17 cellular contexts compared by ENCODE assay signal in genomic region chr12:106146987-106147386, GRCh38. TPM values are rescaled to one million over a fixed set of nuclear protein-coding genes. Genes with fewer than 3 reads are reported as not detected.
DNase-seq lines count a peak whose midpoint lies in the region; ATAC-seq, FAIRE-seq and TF ChIP-seq lines count a peak whose summit lies in the region.
"Had no signal": no experiment of that assay in that cellular context is flagged by ENCODE, and none has a peak within 500 bp of the region (broad histone marks: within the 10 kb centered on the region; RNA-seq: fewer than 3 reads in every experiment).

No MANE protein-coding gene starts in this region.

- H3K79me1 ChIP-seq in trophoblast cell (ENCODE audit: low read length), result peaks cover 2% of the 10 kb centered on the region

- H4K8ac ChIP-seq in trophoblast cell (ENCODE audit: low read depth, low read length), result no peak overlapping the region

- BruUV-seq in HepG2 (replicated peaks; lab: Mats Ljungman, UMichigan), result no TSS peak

- H3K4me3 ChIP-seq in heart right ventricle (no peak overlapping the region), liver (ENCODE audit: low read depth in 1 of 3, low read length in 3 of 3) (no peak overlapping the region), HepG2 (replicated peaks in 1 of 3; ENCODE audit: insufficient read depth in 1 of 3, low read depth in 2 of 3, low read length in 3 of 3) (no peak overlapping the region), trophoblast cell (ENCODE audit: low read depth, low read length) (no peak overlapping the region), tibial artery (no peak overlapping the region)
- H3K4me3 ChIP-seq: BLaER1 had no signal

- no peak overlapping the region for H3K14ac ChIP-seq in trophoblast cell (ENCODE audit: low read length)

- 95 to 100% methylated on average over 4 of the region's 4 CpGs for WGBS in heart right ventricle, 2 donors
- 96% methylated on average over 4 of the region's 4 CpGs for WGBS in liver
- 87% methylated on average over 4 of the region's 4 CpGs for WGBS in HepG2 (ENCODE audit: low lambda C conversion rate)
- WGBS in trophoblast cell (ENCODE audit: extremely low coverage, insufficient coverage, insufficient read length), result 100% methylated on average over 3 of the region's 4 CpGs

- TF ChIP-seq EP300 in HepG2 (IDR thresholded peaks at IDR 0.05; ENCODE audit: low read depth in 2 of 2, low read length in 2 of 2), result no peak
- no peak for TF ChIP-seq EP300 in HepG2 (CRISPR knock-in tag; IDR thresholded peaks at IDR 0.05; ENCODE audit: borderline replicate concordance)

- TF ChIP-seq RAD21 in liver (IDR thresholded peaks at IDR 0.05) (no peak), HepG2 (CRISPR knock-in tag; IDR thresholded peaks at IDR 0.05) (no peak)

- POLR2A ChIA-PET in HepG2 (lab: Yijun Ruan, JAX), result no interaction called here

- H3K9ac ChIP-seq in liver (ENCODE audit: low read depth in 1 of 2, low read length in 2 of 2) (no peak overlapping the region), HepG2 (ENCODE audit: insufficient read depth, low read depth, low read length) (no peak overlapping the region), trophoblast cell (ENCODE audit: low read length) (no peak overlapping the region)
- H3K9ac ChIP-seq: BLaER1 had no signal

- no peak overlapping the region for H4K91ac ChIP-seq in trophoblast cell (ENCODE audit: low read depth, low read length)

- H3K27me3 ChIP-seq in heart right ventricle (no peaks in the 10 kb centered on the region), liver (ENCODE audit: control insufficient read depth in 4 of 4, insufficient read depth in 4 of 4, low read length in 3 of 4) (no peaks in the 10 kb centered on the region), HepG2 (ENCODE audit: control insufficient read depth in 1 of 2, insufficient read depth in 2 of 2, low read length in 2 of 2) (no peaks in the 10 kb centered on the region), trophoblast cell (ENCODE audit: insufficient read depth, low read length) (no peaks in the 10 kb centered on the region), tibial artery (no peaks in the 10 kb centered on the region)
- H3K27me3 ChIP-seq: BLaER1 had no signal

- H2AFZ ChIP-seq in HepG2 (ENCODE audit: low read length) (no peak overlapping the region), trophoblast cell (ENCODE audit: insufficient read depth, low read length, poor library complexity) (no peak overlapping the region)

- H3K36me3 ChIP-seq in heart right ventricle (no peaks in the 10 kb centered on the region), liver (ENCODE audit: control insufficient read depth in 4 of 4, insufficient read depth in 3 of 4, low read depth in 1 of 4, low read length in 3 of 4) (no peaks in the 10 kb centered on the region), HepG2 (replicated peaks in 1 of 2; ENCODE audit: control insufficient read depth in 1 of 2, insufficient read depth in 2 of 2, low read length in 2 of 2) (no peaks in the 10 kb centered on the region), trophoblast cell (ENCODE audit: control insufficient read depth in 1 of 2, insufficient read depth in 2 of 2, low read length in 2 of 2) (no peaks in the 10 kb centered on the region), tibial artery (no peaks in the 10 kb centered on the region)
- H3K36me3 ChIP-seq: BLaER1 had no signal

- H2AK5ac ChIP-seq in trophoblast cell (ENCODE audit: low read length), result no peak overlapping the region

- H3K79me2 ChIP-seq in HepG2 (ENCODE audit: insufficient read depth, low read length), result no peaks in the 10 kb centered on the region
- no peaks in the 10 kb centered on the region for H3K79me2 ChIP-seq in trophoblast cell (ENCODE audit: control insufficient read depth, insufficient read depth, low read length, poor library complexity)

- no peak overlapping the region for H3K18ac ChIP-seq in trophoblast cell (ENCODE audit: low read length)

- H3K4me1 ChIP-seq in heart right ventricle, result peaks cover 11 to 73% (median 52%) of the 10 kb centered on the region in 9 donors
- H3K4me1 ChIP-seq in liver (ENCODE audit: control insufficient read depth in 4 of 4, insufficient read depth in 4 of 4, low read length in 3 of 4), result peaks cover 0 to 44% (median 34%) of the 10 kb centered on the region in 4 donors
- H3K4me1 ChIP-seq in HepG2 (ENCODE audit: insufficient read depth, low read length), result no peaks in the 10 kb centered on the region
- H3K4me1 ChIP-seq in trophoblast cell (ENCODE audit: control insufficient read depth in 1 of 2, insufficient read depth in 2 of 2, low read length in 2 of 2), result peaks cover 2 to 11% of the 10 kb centered on the region in 2 experiments
- H3K4me1 ChIP-seq in tibial artery, result peaks cover 0 to 53% (median 25%) of the 10 kb centered on the region in 4 donors

- H2BK12ac ChIP-seq in trophoblast cell (ENCODE audit: low read length), result no peak overlapping the region

- H3K4me2 ChIP-seq in HepG2 (ENCODE audit: low read depth, low read length) (no peak overlapping the region), trophoblast cell (ENCODE audit: low read length) (no peak overlapping the region)
- H3K4me2 ChIP-seq: BLaER1 had no signal

- no peak overlapping the region for H2BK5ac ChIP-seq in trophoblast cell (ENCODE audit: low read depth, low read length, poor library complexity)

- DNase-seq in heart right ventricle, result no peak
- DNase-seq in Right ventricle myocardium superior, result no peak
- DNase-seq in HepG2 (ENCODE audit: low spot score), result no peak
- no peak for DNase-seq in trophoblast cell
- DNase-seq in tibial artery, result no peak
- DNase-seq in iPS-NIHi11 (ENCODE audit: low spot score), result no peak
- DNase-seq in DMS79 (lab: John Stamatoyannopoulos, UW), result no peak
- DNase-seq: 8988T; CD4-positive, alpha-beta memory T cell; DMS153; DMS79 treated with DMSO at 0.1 percent for 48 hours; GF-D8; GOT3; H9 had no signal

- H3K9me3 ChIP-seq in heart right ventricle, result no peaks in the 10 kb centered on the region
- H3K9me3 ChIP-seq in liver (ENCODE audit: control insufficient read depth in 4 of 4, low read length in 3 of 4), result no peaks in the 10 kb centered on the region
- no peaks in the 10 kb centered on the region for H3K9me3 ChIP-seq in HepG2 (ENCODE audit: low read length)
- H3K9me3 ChIP-seq in trophoblast cell (ENCODE audit: insufficient read depth, low read depth, low read length), result no peaks in the 10 kb centered on the region
- H3K9me3 ChIP-seq in tibial artery, result no peaks in the 10 kb centered on the region
- H3K9me3 ChIP-seq: BLaER1 had no signal

- H3K27ac ChIP-seq in heart right ventricle (peak overlapping the region in 7 of 10 donors; percentile 3 to 100 (median 74)), liver (ENCODE audit: low read depth in 1 of 2, low read length in 2 of 2) (no peak overlapping the region), HepG2 (ENCODE audit: extremely low read length, insufficient read depth, low read length) (no peak overlapping the region), trophoblast cell (ENCODE audit: low read depth, low read length) (no peak overlapping the region), tibial artery (peak overlapping the region; percentile 51)
- H3K27ac ChIP-seq: BLaER1 had no signal

- no peak overlapping the region for H2BK120ac ChIP-seq in trophoblast cell (ENCODE audit: insufficient read depth, low read length, poor library complexity)

- no peak overlapping the region for H4K12ac ChIP-seq in trophoblast cell (ENCODE audit: low read depth, low read length)

- H3K4ac ChIP-seq in trophoblast cell (ENCODE audit: low read depth, low read length), result no peak overlapping the region

- H3K23ac ChIP-seq in trophoblast cell (ENCODE audit: low read length), result peak overlapping the region; percentile 13

- TF ChIP-seq CTCF in heart right ventricle (IDR thresholded peaks at IDR 0.05) (no peak), liver (IDR thresholded peaks at IDR 0.05; ENCODE audit: low read depth, low read length, missing input control) (no peak), HepG2 (CRISPR knock-in tag; IDR thresholded peaks at IDR 0.05) (no peak), tibial artery (IDR thresholded peaks at IDR 0.05) (no peak)

- ATAC-seq in heart right ventricle, result no peak
- no peak for ATAC-seq in Right ventricle myocardium superior (ENCODE audit: poor library complexity)
- no peak for ATAC-seq in HepG2

- intact Hi-C loops in heart right ventricle (cut with DNase I), result loop anchor here in 2 of 10 donors (5.0 kb wide), 2 partner anchors 725 to 730 kb away; no protein-coding TSS in a partner anchor
- intact Hi-C loops in Right ventricle myocardium superior (cut with DNase I), result no loop called here
- intact Hi-C loops in HepG2 (cut with micrococcal nuclease; ENCODE audit: unreplicated experiment), result no loop called here
- intact Hi-C loops in tibial artery (cut with DNase I; ENCODE audit: low total_unique reads), result no loop called here

- H4K20me1 ChIP-seq in HepG2 (ENCODE audit: insufficient read depth, low read length), result no peaks in the 10 kb centered on the region
- H4K20me1 ChIP-seq: BLaER1 had no signal

- FAIRE-seq in HepG2 (lab: Jason Lieb, UNC), result no peak

- no peak for TF ChIP-seq POLR2A in HepG2 (IDR thresholded peaks at IDR 0.05; ENCODE audit: insufficient read depth in 1 of 2, low read depth in 2 of 2, low read length in 2 of 2)

- CTCF ChIA-PET in HepG2 (lab: Yijun Ruan, JAX; ENCODE audit: low intra/inter-chr PET ratio, low total read pairs), result no interaction called here

- in situ Hi-C loops in HepG2 (cut with HindIII; ENCODE audit: extremely low pct_ligation_motif_present, low pct_unique_long_range_greater_than_20kb), result loop anchor here (10.0 kb wide), 1 partner anchor 722 kb away; no protein-coding TSS in a partner anchor

RNA-seq across cellular contexts. Expression of gene NUAK1, which starts 8.2 kb away (rescaled TPM):
- 10 to 100 TPM; 37.0 to 59.0 (median 47.6) TPM for total RNA-seq in heart right ventricle
- 10 to 100 TPM in 1 of 2 donors, 1 to 10 TPM in 1; 9.8 to 10.8 TPM for polyA plus RNA-seq in heart right ventricle
- 33.6 TPM for total RNA-seq in Right ventricle myocardium superior
- 1 to 10 TPM; 3.6 to 9.3 TPM for total RNA-seq in liver
- 1 to 10 TPM; 2.5 to 4.1 TPM for polyA plus RNA-seq in liver
- 1.9 and 2.0 TPM in 2 replicates for total RNA-seq in HepG2 (2016; rRNA removed; fragmentation: Illumina TruSeq; extraction: Trizol)
- total RNA-seq in HepG2 (2016; cell fraction: cytosol; rRNA removed; fragmentation: Illumina TruSeq; extraction: Trizol; ENCODE audit: low read depth), result 0.20 and 1.1 TPM in 2 replicates
- 1.7 and 2.1 TPM in 2 replicates for total RNA-seq in HepG2 (2016; cell fraction: insoluble cytoplasmic fraction; rRNA removed; fragmentation: Illumina TruSeq; extraction: Trizol)
- 1.1 and 1.8 TPM in 2 replicates for total RNA-seq in HepG2 (2016; cell fraction: membrane; rRNA removed; fragmentation: Illumina TruSeq; extraction: Trizol)
- total RNA-seq in HepG2 (2016; cell fraction: nucleus; rRNA removed; fragmentation: Illumina TruSeq; extraction: Trizol), result 1.8 and 1.9 TPM in 2 replicates
- 0.74 and 1.7 TPM in 2 replicates for polyA plus RNA-seq in HepG2 (2011; rRNA removed)
- 0.79 and 1.2 TPM in 2 replicates for polyA plus RNA-seq in HepG2 (2011; cell fraction: cytosol; rRNA removed)
- polyA plus RNA-seq in HepG2 (2011; cell fraction: nucleus; rRNA removed), result 0.69 and 1.3 TPM in 2 replicates
- polyA plus RNA-seq in HepG2 (2012), result 0.40 and 1.4 TPM in 2 replicates
- polyA plus RNA-seq in HepG2 (2016; cell fraction: cytosol; fragmentation: Illumina TruSeq; extraction: Trizol; ENCODE audit: low read depth), result 0.08 and 0.11 TPM in 2 replicates
- 1.7 TPM in 2 replicates for polyA plus RNA-seq in HepG2 (2016; cell fraction: insoluble cytoplasmic fraction; fragmentation: Illumina TruSeq; extraction: Trizol; ENCODE audit: low read depth)
- 0.32 and 0.37 TPM in 2 replicates for polyA plus RNA-seq in HepG2 (2016; cell fraction: membrane; fragmentation: Illumina TruSeq; extraction: Trizol; ENCODE audit: low read depth)
- 1.9 TPM in 2 replicates for polyA plus RNA-seq in HepG2 (2016; cell fraction: nucleus; fragmentation: Illumina TruSeq; extraction: Trizol; ENCODE audit: insufficient read depth, low read depth)
- 2.5 and 4.9 TPM in 2 replicates for polyA minus RNA-seq in HepG2 (2011; rRNA and poly(A)+ RNA removed; ENCODE audit: low replicate concordance)
- 0.89 and 1.6 TPM in 2 replicates for polyA minus RNA-seq in HepG2 (2011; cell fraction: cytosol; rRNA and poly(A)+ RNA removed)
- 1.6 and 2.3 TPM in 2 replicates for polyA minus RNA-seq in HepG2 (2011; cell fraction: nucleus; rRNA and poly(A)+ RNA removed)
- polyA plus RNA-seq in trophoblast cell (2013), result 34.0 and 34.8 TPM in 2 replicates
- total RNA-seq: CD4-positive, alpha-beta memory T cell had no signal
- polyA plus RNA-seq: CD14-positive monocyte; CD4-positive, alpha-beta memory T cell had no signal

Comparison
In these comparisons a context has a peak if more than half of its experiments do, and no peak if none do; other contexts are left out.
1. H3K27ac ChIP-seq: peak in heart right ventricle (7 of 10) and tibial artery (2 of 2); none in liver (0 of 2), HepG2 (single experiment) and trophoblast cell (single experiment).